15 cellular contexts compared by ENCODE assay signal in the genomic region with DNA sequence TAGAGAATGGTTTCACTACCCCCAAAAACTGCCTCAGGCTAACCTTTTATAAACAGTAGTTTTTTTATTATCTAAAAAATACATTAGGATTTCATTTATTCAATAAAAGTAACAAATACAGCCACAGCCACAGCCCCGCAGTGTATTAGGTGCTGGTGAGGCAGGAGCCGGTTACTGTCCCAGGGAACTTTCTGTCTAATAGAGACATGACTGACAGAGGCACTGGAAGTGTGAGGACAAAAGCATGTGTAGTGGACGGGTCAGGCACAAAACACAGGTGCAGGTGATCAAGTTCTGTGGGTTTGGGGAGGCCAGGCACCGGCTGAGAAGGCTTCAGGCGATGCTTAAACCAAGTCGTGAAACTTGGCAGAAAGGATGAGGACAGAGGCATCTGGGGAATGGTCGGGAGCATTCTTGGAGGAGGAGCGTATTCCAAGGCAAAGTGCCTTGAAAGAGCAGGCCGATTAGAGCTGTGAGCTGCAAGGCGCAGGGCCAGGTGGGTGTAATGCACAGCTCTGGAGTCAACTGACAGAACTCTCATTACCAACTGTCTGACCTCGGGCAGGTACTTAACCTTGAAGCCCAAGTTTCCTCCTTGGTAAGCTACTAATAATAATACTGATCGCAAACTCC.
DNase-seq lines count a peak whose midpoint lies in the region; ATAC-seq and TF ChIP-seq lines count a peak whose summit lies in the region.
"Had no signal": no experiment of that assay in that cellular context is flagged by ENCODE, and none has a peak within 500 bp of the region (broad histone marks: within the 10 kb centered on the region; RNA-seq: fewer than 3 reads in every experiment).

No MANE protein-coding gene starts in this region.

- H3K27me3 Mint-ChIP-seq in CD4-positive, alpha-beta T cell: no peaks in the 10 kb centered on the region
- H3K27me3 Mint-ChIP-seq: activated naive CD4-positive, alpha-beta T cell treated with anti-CD3 and anti-CD28 coated beads, Interleukin-2, amount 50 U/mL, for 24 hours had no signal

- peaks cover 0 to 3% of the 10 kb centered on the region in 2 experiments; a peak in 1 of 4 replicates for H3K79me1 ChIP-seq in IMR-90 (ENCODE audit: low read depth in 1 of 2, low read length in 2 of 2)

- H3K36me3 Mint-ChIP-seq in CD4-positive, alpha-beta T cell (ENCODE audit: low read depth): no peaks in the 10 kb centered on the region
- H3K36me3 Mint-ChIP-seq: activated naive CD4-positive, alpha-beta T cell treated with anti-CD3 and anti-CD28 coated beads, Interleukin-2, amount 50 U/mL, for 24 hours; CD8-positive, alpha-beta T cell had no signal

- H3K14ac ChIP-seq in IMR-90 (replicated peaks; ENCODE audit: low read depth, low read length): no peak overlapping the region

- no peak for TF ChIP-seq POLR2A in IMR-90 (IDR thresholded peaks at IDR 0.05; ENCODE audit: low read depth, low read length)
- TF ChIP-seq POLR2A in heart left ventricle (IDR thresholded peaks at IDR 0.05): no peak
- TF ChIP-seq POLR2A in testis (IDR thresholded peaks at IDR 0.05): no peak

- no peak overlapping the region for H2BK5ac ChIP-seq in IMR-90 (ENCODE audit: low read depth, low read length, poor library complexity, severe bottlenecking)

- H2BK20ac ChIP-seq in IMR-90 (ENCODE audit: low read depth, low read length): no peak overlapping the region

- H4K20me1 ChIP-seq in IMR-90 (ENCODE audit: insufficient read depth, low read length): no peaks in the 10 kb centered on the region; the same call in 1 of the 2 replicates

- H3K27ac ChIP-seq in IMR-90 (ENCODE audit: insufficient read depth, low read length) (no peak overlapping the region), heart left ventricle (no peak overlapping the region), lower lobe of right lung (no peak overlapping the region), testis (no peak overlapping the region)
- no peak overlapping the region for H3K27ac ChIP-seq in CD4-positive, alpha-beta T cell (ENCODE audit: low read depth, low read length)
- H3K27ac ChIP-seq: epithelial cell of prostate, vagina had no signal

- no peak overlapping the region for H4K5ac ChIP-seq in IMR-90 (ENCODE audit: low read depth, low read length)

- no peak overlapping the region for H2BK15ac ChIP-seq in IMR-90 (ENCODE audit: low read depth, low read length)

- H2AFZ ChIP-seq in IMR-90 (replicated peaks; ENCODE audit: low read length, poor library complexity): no peak overlapping the region

- dilution Hi-C loops in IMR-90 (cut with HindIII; ENCODE audit: low sequenced_read_pairs, unreplicated experiment): no loop called here

- peaks cover 5% of the 10 kb centered on the region; the same call in 1 of the 2 replicates for H3K9me1 ChIP-seq in IMR-90 (ENCODE audit: insufficient read depth, low read length)

- no peak overlapping the region for H2AK9ac ChIP-seq in IMR-90 (replicated peaks; ENCODE audit: low read depth, low read length, poor library complexity)

- H3K9me3 ChIP-seq in IMR-90 (ENCODE audit: control insufficient read depth, insufficient read depth, low read length): no peaks in the 10 kb centered on the region
- H3K9me3 ChIP-seq in heart left ventricle: no peaks in the 10 kb centered on the region
- no peaks in the 10 kb centered on the region for H3K9me3 ChIP-seq in lower lobe of right lung
- no peaks in the 10 kb centered on the region for H3K9me3 ChIP-seq in testis
- no peaks in the 10 kb centered on the region for H3K9me3 ChIP-seq in CD4-positive, alpha-beta T cell (ENCODE audit: control insufficient read depth, low read length)
- H3K9me3 ChIP-seq: MG63, vagina had no signal

- in situ Hi-C loops in IMR-90 (cut with MboI; ENCODE audit: low sequenced_read_pairs): no loop called here

- TF ChIP-seq RAD21 in IMR-90 (IDR thresholded peaks at IDR 0.05; ENCODE audit: low read length): no peak

- H3K27me3 ChIP-seq in IMR-90 (ENCODE audit: control insufficient read depth, insufficient read depth, low read length) (no peaks in the 10 kb centered on the region), heart left ventricle (no peaks in the 10 kb centered on the region), lower lobe of right lung (ENCODE audit: low read depth) (no peaks in the 10 kb centered on the region), testis (no peaks in the 10 kb centered on the region)
- H3K27me3 ChIP-seq in CD4-positive, alpha-beta T cell (ENCODE audit: control insufficient read depth, insufficient read depth, low read length): no peaks in the 10 kb centered on the region
- H3K27me3 ChIP-seq: MG63, vagina had no signal

- no peaks in the 10 kb centered on the region for H3K9me3 Mint-ChIP-seq in CD4-positive, alpha-beta T cell
- H3K9me3 Mint-ChIP-seq: activated naive CD4-positive, alpha-beta T cell treated with anti-CD3 and anti-CD28 coated beads, Interleukin-2, amount 50 U/mL, for 24 hours; CD8-positive, alpha-beta T cell had no signal

- no peak for TF ChIP-seq CTCF in IMR-90 (conservative IDR thresholded peaks at IDR 0.05; ENCODE audit: low read depth, low read length)
- no peak for TF ChIP-seq CTCF in heart left ventricle (IDR thresholded peaks at IDR 0.05)
- no peak for TF ChIP-seq CTCF in lower lobe of right lung (IDR thresholded peaks at IDR 0.05)
- no peak for TF ChIP-seq CTCF in testis (IDR thresholded peaks at IDR 0.05)
- TF ChIP-seq CTCF in CD4-positive, alpha-beta T cell (IDR thresholded peaks at IDR 0.05): no peak

- CTCF ChIA-PET in IMR-90 (lab: Yijun Ruan, JAX): no interaction called here
- CTCF ChIA-PET in CD4-positive, alpha-beta T cell (lab: Charles Lee): no interaction called here

- H3K4me1 ChIP-seq in IMR-90 (ENCODE audit: control insufficient read depth, insufficient read depth, low read length) (peaks cover 3% of the 10 kb centered on the region), heart left ventricle (peaks cover 0 to 4% (median 0%) of the 10 kb centered on the region in 12 donors), lower lobe of right lung (no peaks in the 10 kb centered on the region), testis (no peaks in the 10 kb centered on the region)
- H3K4me1 ChIP-seq: vagina had no signal

- DNase-seq in IMR-90 (no peak), heart left ventricle (no peak), lower lobe of right lung (no peak), testis (peak; percentile 38), NCI-H446 treated with DMSO at 0.1 percent for 48 hours (lab: John Stamatoyannopoulos, UW) (no peak), dedifferentiated amniotic fluid mesenchymal stem cell (ENCODE audit: extremely low spot score) (no peak)
- DNase-seq in CD4-positive, alpha-beta T cell: no peak
- DNase-seq: activated CD4-positive, alpha-beta T cell treated with anti-CD3 and anti-CD28 coated beads for 4 hours; anterior cingulate cortex; CD8-positive, alpha-beta T cell; MG63; NCI-H1417 treated with DMSO at 0.1 percent for 48 hours had no signal

- H4K8ac ChIP-seq in IMR-90 (ENCODE audit: low read depth in 2 of 2, low read length in 2 of 2): no peak overlapping the region

- no peak overlapping the region for H3K9ac ChIP-seq in IMR-90 (ENCODE audit: low read depth, low read length)

- POLR2A ChIA-PET in IMR-90 (lab: Charles Lee; ENCODE audit: unreplicated experiment): no interaction called here
- POLR2A ChIA-PET in CD4-positive, alpha-beta T cell (lab: Charles Lee): no interaction called here

- BruUV-seq in IMR-90 (replicated peaks; lab: Mats Ljungman, UMichigan): no TSS peak

- H3K4me2 ChIP-seq in IMR-90 (ENCODE audit: low read depth, low read length): no peak overlapping the region

- no peak overlapping the region for H3K23ac ChIP-seq in IMR-90 (ENCODE audit: low read depth, low read length)

- no peak overlapping the region for H2BK120ac ChIP-seq in IMR-90 (ENCODE audit: low read depth, low read length)

- H3K56ac ChIP-seq in IMR-90 (ENCODE audit: extremely low read depth, insufficient read depth, low read length): no peak overlapping the region

- intact Hi-C loops in IMR-90 (cut with micrococcal nuclease): loop anchor here (2.0 kb wide), 1 partner anchor 1864 kb away; no protein-coding TSS in a partner anchor
- intact Hi-C loops in heart left ventricle (cut with DNase I): loop anchor here in 3 of 10 donors (10.0 kb wide), 2 partner anchors 198 to 358 kb away; no protein-coding TSS in a partner anchor
- intact Hi-C loops in lower lobe of right lung (cut with DNase I): no loop called here
- intact Hi-C loops in testis (cut with DNase I; ENCODE audit: low total_unique reads): no loop called here
- intact Hi-C loops in CD4-positive, alpha-beta T cell (cut with DNase I, micrococcal nuclease): loop anchor here (5.0 to 10.0 kb wide), 4 partner anchors 141 to 358 kb away; no protein-coding TSS in a partner anchor

- 78% methylated on average over 1 of the region's 12 CpGs; no CpG with 5 or more reads in 1 of the 2 experiments for WGBS in IMR-90 (ENCODE audit: extremely low coverage in 2 of 2, insufficient read length in 1 of 2), 2 experiments
- WGBS in heart left ventricle, 4 donors: 46 to 56% (median 55%) methylated on average over 12 of the region's 12 CpGs
- 44 to 58% methylated on average over 12 of the region's 12 CpGs for WGBS in testis, 2 donors

- H2AK5ac ChIP-seq in IMR-90 (ENCODE audit: low read depth, low read length): no peak overlapping the region

- H3K4ac ChIP-seq in IMR-90 (ENCODE audit: low read depth, low read length): no peak overlapping the region

- no peak overlapping the region for H3K4me3 Mint-ChIP-seq in CD4-positive, alpha-beta T cell
- H3K4me3 Mint-ChIP-seq: activated naive CD4-positive, alpha-beta T cell treated with anti-CD3 and anti-CD28 coated beads, Interleukin-2, amount 50 U/mL, for 24 hours; CD8-positive, alpha-beta T cell had no signal

- H3K4me3 ChIP-seq in IMR-90 (ENCODE audit: insufficient read depth, low read depth, low read length): no peak overlapping the region
- H3K4me3 ChIP-seq in heart left ventricle: no peak overlapping the region
- no peak overlapping the region for H3K4me3 ChIP-seq in lower lobe of right lung
- no peak overlapping the region for H3K4me3 ChIP-seq in testis
- H3K4me3 ChIP-seq: MG63, vagina had no signal

- H4K91ac ChIP-seq in IMR-90 (ENCODE audit: insufficient read depth, low read depth, low read length): no peak overlapping the region

- H3K36me3 ChIP-seq in IMR-90 (ENCODE audit: control insufficient read depth, insufficient read depth, low read length): no peaks in the 10 kb centered on the region
- H3K36me3 ChIP-seq in heart left ventricle: peaks cover 0 to 4% (median 0%) of the 10 kb centered on the region in 9 donors
- peaks cover 10% of the 10 kb centered on the region for H3K36me3 ChIP-seq in lower lobe of right lung
- no peaks in the 10 kb centered on the region for H3K36me3 ChIP-seq in testis (ENCODE audit: low read depth, missing control alignments)
- H3K36me3 ChIP-seq: MG63, vagina had no signal

- H3K27ac Mint-ChIP-seq in CD4-positive, alpha-beta T cell: no peak overlapping the region
- H3K27ac Mint-ChIP-seq: activated naive CD4-positive, alpha-beta T cell treated with anti-CD3 and anti-CD28 coated beads, Interleukin-2, amount 50 U/mL, for 24 hours; CD8-positive, alpha-beta T cell had no signal

- ATAC-seq in IMR-90 (ENCODE audit: low read depth) (0 out of 2 replicates have a peak, but pooled peaks have one; percentile 17), heart left ventricle (peak in 3 of 4 donors; percentile 45 to 60 (median 49)), lower lobe of right lung (peak; percentile 34 to 68)
- no peak for ATAC-seq in CD4-positive, alpha-beta T cell (ENCODE audit: poor library complexity)
- ATAC-seq: CD8-positive, alpha-beta T cell had no signal

- no peaks in the 10 kb centered on the region for H3K4me1 Mint-ChIP-seq in CD4-positive, alpha-beta T cell (ENCODE audit: low read depth)
- H3K4me1 Mint-ChIP-seq: activated naive CD4-positive, alpha-beta T cell treated with anti-CD3 and anti-CD28 coated beads, Interleukin-2, amount 50 U/mL, for 24 hours had no signal

- H3K18ac ChIP-seq in IMR-90 (ENCODE audit: low read depth, low read length): no peak overlapping the region

Comparison
In these comparisons a context has a peak if more than half of its experiments do, and no peak if none do; other contexts are left out.
1. intact Hi-C loops: an anchor here in IMR-90 (2.0 kb wide) and CD4-positive, alpha-beta T cell (5.0 to 10.0 kb wide); none called in lower lobe of right lung and testis.